16 cellular contexts compared by ENCODE assay signal in the genomic region with DNA sequence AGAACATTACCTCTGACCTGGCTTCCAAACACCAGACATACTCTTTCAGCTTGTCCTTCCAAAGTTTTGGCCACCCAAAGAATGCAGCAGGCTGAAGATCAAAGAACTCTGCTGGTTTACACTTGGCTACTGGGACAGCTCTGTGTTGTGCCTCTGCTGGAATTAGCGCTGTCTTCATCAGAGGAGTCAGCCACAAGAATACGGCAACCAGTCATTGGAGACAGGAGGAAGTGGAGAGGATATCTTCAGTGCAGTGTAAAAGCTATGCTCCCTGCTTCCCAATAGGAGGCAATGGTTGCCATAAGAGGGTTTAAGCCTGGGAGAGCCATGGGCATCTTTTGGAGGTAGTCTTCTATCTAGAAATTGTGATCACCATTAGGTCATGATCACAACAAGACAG.
"Had no signal": no experiment of that assay in that cellular context is flagged by ENCODE, and none has a peak within 500 bp of the region (broad histone marks: within the 10 kb centered on the region; RNA-seq: fewer than 3 reads in every experiment).

No MANE protein-coding gene starts in this region.

- H3K4me1 ChIP-seq: colonic mucosa, right lobe of liver, testis, upper lobe of right lung had no signal

- H3K27me3 ChIP-seq: colonic mucosa, gastroesophageal sphincter, right lobe of liver, testis, upper lobe of right lung had no signal

- DNase-seq: activated CD4-positive, alpha-beta T cell treated with anti-CD3 and anti-CD28 coated beads, Interleukin-2, amount 10 ng/mL, durations not matched to agents 24 days and 14 days; activated CD8-positive, alpha-beta memory T cell treated with anti-CD3 and anti-CD28 coated beads for 24 hours; activated naive CD4-positive, alpha-beta T cell treated with anti-CD3 and anti-CD28 coated beads, Interleukin-2, amount 10 ng/mL, durations not matched to agents 7 days and 5 days; activated T-cell treated with anti-CD3 and anti-CD28 coated beads for 4 hours; caudate nucleus; colonic mucosa; effector CD4-positive, alpha-beta T cell; midbrain; naive thymus-derived CD4-positive, alpha-beta T cell; right lobe of liver; stimulated activated CD4-positive, alpha-beta T cell treated with anti-CD3 and anti-CD28 coated beads, Interleukin-2, amount 100 ng/mL, for 24 hours; T-helper 1 cell; testis; upper lobe of right lung; WERI-Rb-1 had no signal

- H3K36me3 ChIP-seq: colonic mucosa, gastroesophageal sphincter, right lobe of liver, upper lobe of right lung, WERI-Rb-1 had no signal

- H3K27ac ChIP-seq: colonic mucosa, gastroesophageal sphincter, right lobe of liver, testis, upper lobe of right lung, WERI-Rb-1 had no signal

- H3K4me3 ChIP-seq: colonic mucosa, gastroesophageal sphincter, right lobe of liver, testis, upper lobe of right lung had no signal
